In genomic region chr12:105222326-105222655, GRCh38 we compare ENCODE assay signal across 31 cellular contexts. TPM values are rescaled to one million over a fixed set of nuclear protein-coding genes. Genes with fewer than 3 reads are reported as not detected.
DNase-seq lines count a peak whose midpoint lies in the region; ATAC-seq, FAIRE-seq and TF ChIP-seq lines count a peak whose summit lies in the region.
"Had no signal": no experiment of that assay in that cellular context is flagged by ENCODE, and none has a peak within 500 bp of the region (broad histone marks: within the 10 kb centered on the region; RNA-seq: fewer than 3 reads in every experiment).

No MANE protein-coding gene starts in this region.

- peaks cover 6 to 11% of the 10 kb centered on the region in 2 experiments for H3K4me1 Mint-ChIP-seq in H9
- H3K4me1 Mint-ChIP-seq in astrocyte (ENCODE audit: low read depth, unreplicated experiment): peaks cover 28% of the 10 kb centered on the region

- H3K36me3 Mint-ChIP-seq in H9 (ENCODE audit: insufficient read depth in 1 of 3, low read depth in 3 of 3): peaks cover 4 to 19% (median 13%) of the 10 kb centered on the region in 3 experiments; a peak in 6 of 7 replicates
- H3K36me3 Mint-ChIP-seq in astrocyte (ENCODE audit: low read depth, unreplicated experiment): peaks cover 27% of the 10 kb centered on the region

- H2AFZ ChIP-seq in H9 (ENCODE audit: low read length) (no peak overlapping the region), astrocyte (ENCODE audit: low read depth, low read length) (no peak overlapping the region), smooth muscle cell (ENCODE audit: low read depth) (no peak overlapping the region), Karpas-422 (ENCODE audit: low read length) (no peak overlapping the region)

- no peak overlapping the region for H4K8ac ChIP-seq in H9 (replicated peaks; ENCODE audit: insufficient read length, low read depth, low read length)

- H3K36me3 ChIP-seq in astrocyte (ENCODE audit: insufficient read depth, low read length) (peaks cover 14% of the 10 kb centered on the region), smooth muscle cell (ENCODE audit: low read depth) (peaks cover 1% of the 10 kb centered on the region), Karpas-422 (ENCODE audit: insufficient read depth, low read length) (no peaks in the 10 kb centered on the region)

- H3K18ac ChIP-seq in H9 (ENCODE audit: insufficient read length, low read depth, low read length): no peak overlapping the region

- H3K79me2 ChIP-seq in H9 (ENCODE audit: insufficient read depth, low read length): no peaks in the 10 kb centered on the region
- H3K79me2 ChIP-seq in astrocyte (ENCODE audit: insufficient read depth, low read length): peaks cover 63% of the 10 kb centered on the region
- peaks cover 17% of the 10 kb centered on the region for H3K79me2 ChIP-seq in smooth muscle cell (ENCODE audit: low read depth)
- peaks cover 25% of the 10 kb centered on the region; the same call in 1 of the 2 replicates for H3K79me2 ChIP-seq in Karpas-422 (ENCODE audit: low read length)

- no peak overlapping the region for H2BK15ac ChIP-seq in H9 (ENCODE audit: low read depth, low read length)

- ATAC-seq in HG03097 (IDR thresholded peaks at IDR 0.05; ENCODE audit: low FRiP score, unreplicated experiment) (no peak), HG02870 (IDR thresholded peaks at IDR 0.05; ENCODE audit: unreplicated experiment) (no peak)
- ATAC-seq: activated CD4-positive, alpha-beta T cell treated with anti-CD3 and anti-CD28 coated beads for 36 hours; gastrocnemius medialis; HCT116; left lung had no signal

- no peak overlapping the region for H2BK20ac ChIP-seq in H9 (ENCODE audit: low read depth, low read length, poor library complexity, severe bottlenecking)

- H4K91ac ChIP-seq in H9 (ENCODE audit: insufficient read length, low read depth, low read length): no peak overlapping the region

- no peak overlapping the region for H2AK5ac ChIP-seq in H9 (ENCODE audit: insufficient read length, low read length)

- H3K4me3 ChIP-seq in astrocyte (ENCODE audit: insufficient read depth, low read depth, low read length) (no peak overlapping the region), smooth muscle cell (no peak overlapping the region), Karpas-422 (ENCODE audit: low read length) (no peak overlapping the region)
- H3K4me3 ChIP-seq: adrenal gland; BLaER1 treated with 17β-estradiol and CSF1 and Interleukin-3, amounts not matched to agents 10 nM and 100 nM; gastrocnemius medialis; left lung; upper lobe of left lung had no signal

- H3K9me3 Mint-ChIP-seq in H9: no peaks in the 10 kb centered on the region
- H3K9me3 Mint-ChIP-seq in astrocyte (ENCODE audit: unreplicated experiment): no peaks in the 10 kb centered on the region
- H3K9me3 Mint-ChIP-seq: endodermal cell; immature natural killer cell; naive B cell; T-helper 1 cell treated with Interleukin-12 subunit alpha and Interleukin-12 subunit beta and Interleukin-4 antibody, amounts not matched to agents 30 μg/mL and 1 μg/mL, for 36 hours had no signal

- no peak overlapping the region for H2BK12ac ChIP-seq in H9 (ENCODE audit: insufficient read length, low read depth, low read length)

- no peaks in the 10 kb centered on the region for H3K9me2 ChIP-seq in Karpas-422 (replicated peaks; ENCODE audit: insufficient read depth, low read length)
- H3K9me2 ChIP-seq: SK-N-SH had no signal

- H3K4me1 ChIP-seq in H9 (ENCODE audit: insufficient read depth, low read length) (no peaks in the 10 kb centered on the region), astrocyte (ENCODE audit: insufficient read depth, low read length) (peaks cover 13% of the 10 kb centered on the region), smooth muscle cell (ENCODE audit: low read depth) (no peaks in the 10 kb centered on the region), Karpas-422 (ENCODE audit: low read length) (peaks cover 17% of the 10 kb centered on the region)

- H3K23me2 ChIP-seq in H9 (ENCODE audit: insufficient read length, low read depth, low read length, poor library complexity, severe bottlenecking): no peaks in the 10 kb centered on the region

- no peak overlapping the region for H4K5ac ChIP-seq in H9 (ENCODE audit: insufficient read length, low read depth, low read length)

- no CpG with 5 or more reads among the region's 4 CpGs for WGBS in H9 (ENCODE audit: extremely low coverage, insufficient read length, low lambda C conversion rate)
- WGBS in smooth muscle cell (ENCODE audit: low lambda C conversion rate): 76% methylated on average over 4 of the region's 4 CpGs

- H3K4ac ChIP-seq in H9 (ENCODE audit: low read depth, low read length): no peak overlapping the region

- no peak overlapping the region for H2BK5ac ChIP-seq in H9 (ENCODE audit: insufficient read length, low read length)

- H3K27ac Mint-ChIP-seq in H9: peak overlapping the region in 2 of 3 experiments; percentile 81 to 82; a peak in 3 of 7 replicates
- H3K27ac Mint-ChIP-seq in astrocyte (ENCODE audit: unreplicated experiment): no peak overlapping the region
- H3K27ac Mint-ChIP-seq: activated CD4-positive, alpha-beta T cell treated with anti-CD3 and anti-CD28 coated beads for 36 hours; endodermal cell; T-helper 1 cell treated with Interleukin-12 subunit alpha and Interleukin-12 subunit beta and Interleukin-4 antibody, amounts not matched to agents 30 μg/mL and 1 μg/mL, for 36 hours had no signal

- H3K56ac ChIP-seq in H9 (ENCODE audit: insufficient read length, low read depth, low read length): no peak overlapping the region

- no peak overlapping the region for H3K27ac ChIP-seq in H9 (ENCODE audit: insufficient read length, low read depth, low read length)
- H3K27ac ChIP-seq in astrocyte (ENCODE audit: low read depth, low read length): no peak overlapping the region
- H3K27ac ChIP-seq in smooth muscle cell (ENCODE audit: low read depth): peak overlapping the region; percentile 17
- no peak overlapping the region for H3K27ac ChIP-seq in Karpas-422 (ENCODE audit: low read length)
- H3K27ac ChIP-seq: brain microvascular endothelial cell, KMS-11 had no signal

- no peaks in the 10 kb centered on the region for H3K27me3 Mint-ChIP-seq in H9 (ENCODE audit: low read depth)
- H3K27me3 Mint-ChIP-seq in astrocyte (ENCODE audit: low read depth, unreplicated experiment): no peaks in the 10 kb centered on the region
- H3K27me3 Mint-ChIP-seq: activated CD4-positive, alpha-beta T cell treated with anti-CD3 and anti-CD28 coated beads for 36 hours; naive B cell had no signal

- H3K9ac ChIP-seq in H9 (ENCODE audit: extremely low read depth, insufficient read length, low read length) (no peak overlapping the region), astrocyte (ENCODE audit: low read length) (no peak overlapping the region), smooth muscle cell (ENCODE audit: low read depth) (no peak overlapping the region), Karpas-422 (ENCODE audit: low read length) (no peak overlapping the region)
- H3K9ac ChIP-seq: KMS-11, SK-N-SH had no signal

- FAIRE-seq in astrocyte (lab: Jason Lieb, UNC): no peak
- FAIRE-seq: GM18507 had no signal

- H3K14ac ChIP-seq in H9 (ENCODE audit: insufficient read depth, low read length): no peak overlapping the region

- no peak overlapping the region for H3K4me3 Mint-ChIP-seq in H9
- H3K4me3 Mint-ChIP-seq in astrocyte (ENCODE audit: unreplicated experiment): peak overlapping the region; percentile 35
- H3K4me3 Mint-ChIP-seq: activated CD4-positive, alpha-beta T cell treated with anti-CD3 and anti-CD28 coated beads for 36 hours; endodermal cell; T-helper 1 cell treated with Interleukin-12 subunit alpha and Interleukin-12 subunit beta and Interleukin-4 antibody, amounts not matched to agents 30 μg/mL and 1 μg/mL, for 36 hours had no signal

- no peak for DNase-seq in H9
- DNase-seq in astrocyte (ENCODE audit: low read depth): no peak
- peak; percentile 22 to 33 for DNase-seq in erythroblast (lab: John Stamatoyannopoulos, UW)
- no peak for DNase-seq in smooth muscle cell (lab: John Stamatoyannopoulos, UW; ENCODE audit: unreplicated experiment)
- no peak for DNase-seq in Karpas-422
- DNase-seq in inferior parietal cortex (ENCODE audit: extremely low spot score): no peak
- DNase-seq: activated CD4-positive, alpha-beta T cell treated with anti-CD3 and anti-CD28 coated beads for 36 hours; activated gamma-delta T cell; activated T-cell treated with anti-CD3 and anti-CD28 coated beads for 4 hours; adrenal gland; brain microvascular endothelial cell; Calu3; cortex of kidney; DND-41; endodermal cell; gastrocnemius medialis; immature natural killer cell; left lung; naive B cell; NCI-H1417 treated with DMSO at 0.1 percent for 48 hours; OCI-M1; SK-N-SH; stimulated activated CD4-positive, alpha-beta T cell treated with anti-CD3 and anti-CD28 coated beads, Interleukin-2, amount 100 ng/mL, for 24 hours had no signal

- H3K9me3 ChIP-seq in H9 (ENCODE audit: control insufficient read depth, low read depth, low read length) (no peaks in the 10 kb centered on the region), astrocyte (ENCODE audit: insufficient read depth, low read depth, low read length) (no peaks in the 10 kb centered on the region), smooth muscle cell (replicated peaks; ENCODE audit: low read depth) (no peaks in the 10 kb centered on the region), Karpas-422 (ENCODE audit: low read length) (no peaks in the 10 kb centered on the region)
- H3K9me3 ChIP-seq: adrenal gland; BLaER1 treated with 17β-estradiol and CSF1 and Interleukin-3, amounts not matched to agents 10 nM and 100 nM; gastrocnemius medialis; left lung; SK-N-SH; upper lobe of left lung had no signal

- no peaks in the 10 kb centered on the region for H4K20me1 ChIP-seq in H9 (ENCODE audit: control insufficient read depth, insufficient read depth, insufficient read length)
- H4K20me1 ChIP-seq in astrocyte (ENCODE audit: insufficient read depth, low read length): peaks cover 50% of the 10 kb centered on the region
- peaks cover 63% of the 10 kb centered on the region for H4K20me1 ChIP-seq in smooth muscle cell (ENCODE audit: low read depth)
- no peaks in the 10 kb centered on the region for H4K20me1 ChIP-seq in Karpas-422 (ENCODE audit: insufficient read depth, low read depth, low read length)

- TF ChIP-seq CTCF in H9 (conservative IDR thresholded peaks at IDR 0.05) (no peak), astrocyte (IDR thresholded peaks at IDR 0.05; ENCODE audit: insufficient read depth, low read depth, low read length) (no peak), smooth muscle cell (IDR thresholded peaks at IDR 0.05; ENCODE audit: borderline replicate concordance, insufficient read depth, poor library complexity, severe bottlenecking) (no peak)

- H3F3A ChIP-seq in smooth muscle cell (ENCODE audit: low read depth): no peaks in the 10 kb centered on the region

- H3K4me2 ChIP-seq in H9 (ENCODE audit: insufficient read depth, insufficient read length, low read length) (no peak overlapping the region), astrocyte (ENCODE audit: low read length) (no peak overlapping the region), smooth muscle cell (peak overlapping the region; percentile 35), Karpas-422 (ENCODE audit: low read depth, low read length, poor library complexity, severe bottlenecking) (no peak overlapping the region)
- H3K4me2 ChIP-seq: KMS-11, SK-N-SH had no signal

- no peak for TF ChIP-seq POLR2A in erythroblast (IDR thresholded peaks at IDR 0.05; ENCODE audit: low read length)

- H3K27me3 ChIP-seq in H9 (ENCODE audit: insufficient read depth, low read length): no peaks in the 10 kb centered on the region
- no peaks in the 10 kb centered on the region for H3K27me3 ChIP-seq in astrocyte (ENCODE audit: insufficient read depth, low read length)
- no peaks in the 10 kb centered on the region for H3K27me3 ChIP-seq in smooth muscle cell (ENCODE audit: low read depth)
- H3K27me3 ChIP-seq in Karpas-422 (ENCODE audit: low read length): no peaks in the 10 kb centered on the region
- H3K27me3 ChIP-seq: adrenal gland; BLaER1 treated with 17β-estradiol and CSF1 and Interleukin-3, amounts not matched to agents 10 nM and 100 nM; brain microvascular endothelial cell; gastrocnemius medialis; left lung; upper lobe of left lung had no signal

- H3K23ac ChIP-seq in H9 (ENCODE audit: insufficient read length, low read depth, low read length): no peak overlapping the region

- no peak overlapping the region for H2BK120ac ChIP-seq in H9 (ENCODE audit: low read depth, low read length, poor library complexity, severe bottlenecking)

- no peak overlapping the region for H3T11ph ChIP-seq in H9 (ENCODE audit: low read length)

- no peaks in the 10 kb centered on the region for H3K79me1 ChIP-seq in H9 (ENCODE audit: insufficient read depth, low read depth, low read length, poor library complexity, severe bottlenecking)

RNA-seq across cellular contexts. Expression of gene APPL2, which starts 13.7 kb away (rescaled TPM):
- 17.0 and 18.5 TPM in 2 replicates for total RNA-seq in H9 (2021)
- total RNA-seq in astrocyte: 16.6 and 17.7 TPM in 2 replicates
- 19.8 and 32.8 TPM in 2 replicates for total RNA-seq in smooth muscle cell
- polyA plus RNA-seq in smooth muscle cell: 17.7 and 22.4 TPM in 2 replicates
- total RNA-seq in Karpas-422 (2014; rRNA removed; shearing (Covaris generic); ENCODE audit: low replicate concordance): 20.4 and 44.1 TPM in 2 replicates

Comparison
In these comparisons a context has a peak if more than half of its experiments do, and no peak if none do; other contexts are left out.
1. DNase-seq: peak in erythroblast (2 of 2); none in H9 (single experiment), astrocyte (single experiment), smooth muscle cell (single experiment), Karpas-422 (single experiment) and inferior parietal cortex (single experiment).